10 cellular contexts compared by ENCODE assay signal in the genomic region with DNA sequence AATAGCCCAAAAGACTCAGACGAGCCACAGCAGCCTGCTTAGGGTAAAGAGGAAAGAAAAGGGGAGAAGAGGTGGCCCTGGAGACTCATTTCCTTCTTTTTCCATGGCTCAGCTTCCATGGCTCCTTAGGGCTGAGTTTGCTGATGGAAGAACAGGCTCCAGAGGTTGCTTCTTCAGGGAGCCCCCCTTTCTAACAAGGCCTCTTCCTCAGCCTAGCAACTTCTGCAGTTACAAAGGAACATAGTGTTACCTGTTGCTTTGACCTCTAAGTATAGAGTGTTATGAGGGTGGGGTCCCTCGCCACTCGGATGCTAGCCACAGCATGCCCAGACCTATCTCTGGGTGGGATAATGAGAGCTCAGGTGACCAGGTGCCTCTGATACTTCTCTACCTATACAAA. TPM values are rescaled to one million over a fixed set of nuclear protein-coding genes. Genes with fewer than 3 reads are reported as not detected.
"Had no signal": no experiment of that assay in that cellular context is flagged by ENCODE, and none has a peak within 500 bp of the region (broad histone marks: within the 10 kb centered on the region; RNA-seq: fewer than 3 reads in every experiment).

No MANE protein-coding gene starts in this region.

- DNase-seq: IMR-90, KBM-7, KG1 had no signal

- FAIRE-seq: HepG2, K562 had no signal

- H3K9ac ChIP-seq: KMS-11 had no signal

- H3K4me3 Mint-ChIP-seq: IgD-negative memory B cell had no signal

- H3K27ac Mint-ChIP-seq: IgD-negative memory B cell had no signal

- H3K4me3 ChIP-seq: K562 had no signal

- H3K27ac ChIP-seq: HL-60, KMS-11 had no signal

- H3K4me2 ChIP-seq: KMS-11 had no signal

- ATAC-seq: HepG2, K562 had no signal

RNA-seq across cellular contexts. Expression of a gene that starts 43.2 kb away (rescaled TPM):
- total RNA-seq: HepG2, HT-29, HT1080, K562 had no signal
- polyA plus RNA-seq: HepG2, K562 had no signal
